Comparison of ENCODE assay signal across 3 cellular contexts in genomic region chr2:101486258-101486701, GRCh38.
A peak's percentile ranks its signal among the peaks of the same experiment; 100 is the strongest.
TF ChIP-seq lines count a peak whose summit lies in the region.

No MANE protein-coding gene starts in this region.

TF ChIP-seq in liver, 16 proteins besides CTCF, POLR2A, EP300 and RAD21:
- TF ChIP-seq YY1 (IDR thresholded peaks at IDR 0.05) (peak; percentile 20), FOXA1 (IDR thresholded peaks at IDR 0.05) (no peak)
TF ChIP-seq in liver: peak in this region for 1.

TF ChIP-seq in HepG2, 621 proteins besides CTCF, POLR2A, EP300 and RAD21:
- TF ChIP-seq JUNB (CRISPR knock-in tag; IDR thresholded peaks at IDR 0.05; ENCODE audit: borderline replicate concordance): no peak
- TF ChIP-seq PITX1 (CRISPR knock-in tag; IDR thresholded peaks at IDR 0.05): no peak
- no peak for TF ChIP-seq MAX (IDR thresholded peaks at IDR 0.05)
- TF ChIP-seq ZNF652 (CRISPR knock-in tag; IDR thresholded peaks at IDR 0.05; ENCODE audit: borderline replicate concordance, low read depth): no peak
- TF ChIP-seq THAP11 (CRISPR knock-in tag; IDR thresholded peaks at IDR 0.05): no peak
- no peak for TF ChIP-seq HCFC1 (IDR thresholded peaks at IDR 0.05; ENCODE audit: low read depth, low read length)
- TF ChIP-seq ZNF747 (CRISPR knock-in tag; IDR thresholded peaks at IDR 0.05; ENCODE audit: borderline replicate concordance): no peak
- no peak for TF ChIP-seq GATA4 (IDR thresholded peaks at IDR 0.05; ENCODE audit: borderline replicate concordance, low read depth)
- no peak for TF ChIP-seq ETV5 (CRISPR knock-in tag; IDR thresholded peaks at IDR 0.05; ENCODE audit: borderline replicate concordance)
- no peak for TF ChIP-seq HNRNPUL1 (IDR thresholded peaks at IDR 0.05; ENCODE audit: low read depth, low read length)
- no peak for TF ChIP-seq RAD51 (IDR thresholded peaks at IDR 0.05; ENCODE audit: borderline replicate concordance)
- no peak for TF ChIP-seq TFE3 (CRISPR knock-in tag; IDR thresholded peaks at IDR 0.05)
- no peak for TF ChIP-seq GRHL1 (CRISPR knock-in tag; conservative IDR thresholded peaks at IDR 0.05)
- TF ChIP-seq SP2 (CRISPR knock-in tag; IDR thresholded peaks at IDR 0.05): no peak
- TF ChIP-seq NKX3-1 (CRISPR knock-in tag; IDR thresholded peaks at IDR 0.05): no peak

TF ChIP-seq in H1, 55 proteins besides CTCF, POLR2A, EP300 and RAD21:
- TF ChIP-seq ATF3 (IDR thresholded peaks at IDR 0.05; ENCODE audit: insufficient read depth, low read depth, low read length): no peak
TF ChIP-seq in H1: peak in this region for 0.
